Comparison of ENCODE assay signal across 13 cellular contexts in the genomic region with DNA sequence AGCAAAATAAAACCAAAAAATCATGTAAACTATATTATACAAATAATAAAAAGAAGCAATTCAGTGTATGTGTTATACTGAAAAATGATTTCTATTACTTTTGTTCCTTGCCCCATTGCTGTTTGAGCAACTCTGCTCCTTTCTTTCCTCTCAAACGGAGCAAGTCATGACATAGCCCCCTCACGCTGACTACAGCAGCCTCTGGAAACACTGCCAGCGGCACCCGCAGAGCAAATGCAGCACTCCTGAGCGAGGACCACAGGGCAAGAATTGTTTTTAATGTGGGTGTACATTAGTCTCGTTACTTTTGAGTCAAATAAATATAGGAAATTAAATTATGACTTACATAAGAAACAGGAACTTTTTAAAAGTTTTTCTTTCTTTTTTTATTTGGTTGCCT.
DNase-seq lines count a peak whose midpoint lies in the region; ATAC-seq and TF ChIP-seq lines count a peak whose summit lies in the region.
"Had no signal": no experiment of that assay in that cellular context is flagged by ENCODE, and none has a peak within 500 bp of the region (broad histone marks: within the 10 kb centered on the region; RNA-seq: fewer than 3 reads in every experiment).

No MANE protein-coding gene starts in this region.

- no peaks in the 10 kb centered on the region for H3K79me2 ChIP-seq in Karpas-422 (ENCODE audit: low read length)

- H3K27ac Mint-ChIP-seq in naive thymus-derived CD4-positive, alpha-beta T cell = no peak overlapping the region
- H3K27ac Mint-ChIP-seq: activated naive CD4-positive, alpha-beta T cell treated with anti-CD3 and anti-CD28 coated beads, Interleukin-2, amount 50 U/mL, for 24 hours; T-helper 2 cell treated with Interferon-gamma antibody and Interleukin-4, amounts not matched to agents 5 μg/mL and 100 μg/mL, for 36 hours had no signal

- H3K4me1 ChIP-seq in RWPE2 (ENCODE audit: insufficient read depth, poor library complexity, severe bottlenecking) (peaks cover 5% of the 10 kb centered on the region), neuron (ENCODE audit: insufficient read depth, low read length) (peaks cover 4% of the 10 kb centered on the region), Karpas-422 (ENCODE audit: low read length) (peaks cover 9% of the 10 kb centered on the region; the same call in 1 of the 2 replicates)
- no peaks in the 10 kb centered on the region for H3K4me1 ChIP-seq in naive thymus-derived CD4-positive, alpha-beta T cell (ENCODE audit: control insufficient read depth in 2 of 2, insufficient read depth in 2 of 2, low read length in 2 of 2)
- H3K4me1 ChIP-seq: BLaER1 treated with 17β-estradiol and CSF1 and Interleukin-3, amounts not matched to agents 10 nM and 100 nM; uterus had no signal

- DNase-seq in AG20443 (ENCODE audit: low spot score) (peak; percentile 18), RWPE2 (ENCODE audit: low spot score) (no peak), fibroblast of mammary gland (ENCODE audit: low read depth) (peak; percentile 44), T-helper 1 cell (no peak), Karpas-422 (no peak)
- no peak for DNase-seq in naive thymus-derived CD4-positive, alpha-beta T cell
- DNase-seq: NCI-H2029, uterus had no signal

- peak overlapping the region; percentile 1 for H2AFZ ChIP-seq in neuron (ENCODE audit: low read depth, low read length)
- no peak overlapping the region for H2AFZ ChIP-seq in Karpas-422 (ENCODE audit: low read length)

- no peaks in the 10 kb centered on the region for H3K4me1 Mint-ChIP-seq in naive thymus-derived CD4-positive, alpha-beta T cell
- H3K4me1 Mint-ChIP-seq: activated naive CD4-positive, alpha-beta T cell treated with anti-CD3 and anti-CD28 coated beads, Interleukin-2, amount 50 U/mL, for 24 hours had no signal

- H4K20me1 ChIP-seq in Karpas-422 (ENCODE audit: insufficient read depth, low read depth, low read length) = no peaks in the 10 kb centered on the region
- H4K20me1 ChIP-seq: BLaER1 treated with 17β-estradiol and CSF1 and Interleukin-3, amounts not matched to agents 10 nM and 100 nM had no signal

- H3K36me3 ChIP-seq in RWPE2 (ENCODE audit: low read depth) (no peaks in the 10 kb centered on the region), neuron (ENCODE audit: insufficient read depth, low read length) (no peaks in the 10 kb centered on the region), Karpas-422 (ENCODE audit: insufficient read depth, low read length) (no peaks in the 10 kb centered on the region)
- no peaks in the 10 kb centered on the region for H3K36me3 ChIP-seq in naive thymus-derived CD4-positive, alpha-beta T cell (ENCODE audit: control insufficient read depth in 2 of 3, insufficient read depth in 3 of 3, low read length in 3 of 3)
- H3K36me3 ChIP-seq: BLaER1 treated with 17β-estradiol and CSF1 and Interleukin-3, amounts not matched to agents 10 nM and 100 nM; uterus had no signal

- H3K4me3 ChIP-seq in RWPE2 (ENCODE audit: severe bottlenecking) = no peak overlapping the region
- H3K4me3 ChIP-seq in fibroblast of mammary gland (ENCODE audit: control insufficient read depth, low read depth, low read length) = peak overlapping the region; percentile 25
- no peak overlapping the region for H3K4me3 ChIP-seq in neuron (ENCODE audit: low read length)
- no peak overlapping the region for H3K4me3 ChIP-seq in naive thymus-derived CD4-positive, alpha-beta T cell (ENCODE audit: low read length)
- no peak overlapping the region for H3K4me3 ChIP-seq in Karpas-422 (ENCODE audit: low read length)
- H3K4me3 ChIP-seq: BLaER1 treated with 17β-estradiol and CSF1 and Interleukin-3, amounts not matched to agents 10 nM and 100 nM; uterus had no signal

- peaks cover 0 to 1% (median 0%) of the 10 kb centered on the region in 11 donors for H3K9me3 Mint-ChIP-seq in naive thymus-derived CD4-positive, alpha-beta T cell
- H3K9me3 Mint-ChIP-seq: activated naive CD4-positive, alpha-beta T cell treated with anti-CD3 and anti-CD28 coated beads, Interleukin-2, amount 50 U/mL, for 24 hours; T-helper 2 cell treated with Interferon-gamma antibody and Interleukin-4, amounts not matched to agents 5 μg/mL and 100 μg/mL, for 36 hours had no signal

- H3K27ac ChIP-seq in RWPE2 (ENCODE audit: poor library complexity, severe bottlenecking) = no peak overlapping the region
- H3K27ac ChIP-seq in naive thymus-derived CD4-positive, alpha-beta T cell (ENCODE audit: low read depth, low read length) = no peak overlapping the region
- H3K27ac ChIP-seq in Karpas-422 (ENCODE audit: low read length) = no peak overlapping the region
- H3K27ac ChIP-seq: BLaER1 treated with 17β-estradiol and CSF1 and Interleukin-3, amounts not matched to agents 10 nM and 100 nM; uterus had no signal

- POLR2A ChIA-PET in naive thymus-derived CD4-positive, alpha-beta T cell (lab: Charles Lee) = no interaction called here

- H3K4me2 ChIP-seq in Karpas-422 (ENCODE audit: low read depth, low read length, poor library complexity, severe bottlenecking) = no peak overlapping the region
- H3K4me2 ChIP-seq: BLaER1 treated with 17β-estradiol and CSF1 and Interleukin-3, amounts not matched to agents 10 nM and 100 nM had no signal

- no peak overlapping the region for H3K4me3 Mint-ChIP-seq in naive thymus-derived CD4-positive, alpha-beta T cell
- H3K4me3 Mint-ChIP-seq: activated naive CD4-positive, alpha-beta T cell treated with anti-CD3 and anti-CD28 coated beads, Interleukin-2, amount 50 U/mL, for 24 hours; T-helper 2 cell treated with Interferon-gamma antibody and Interleukin-4, amounts not matched to agents 5 μg/mL and 100 μg/mL, for 36 hours had no signal

- TF ChIP-seq CTCF in RWPE2 (IDR thresholded peaks at IDR 0.05; ENCODE audit: poor library complexity, severe bottlenecking) (no peak), fibroblast of mammary gland (conservative IDR thresholded peaks at IDR 0.05; ENCODE audit: control insufficient read depth, insufficient read depth, low read depth, low read length) (no peak)

- CTCF ChIA-PET in naive thymus-derived CD4-positive, alpha-beta T cell (lab: Charles Lee) = no interaction called here

- H3K9ac ChIP-seq in Karpas-422 (ENCODE audit: low read length) = no peak overlapping the region
- H3K9ac ChIP-seq: BLaER1 treated with 17β-estradiol and CSF1 and Interleukin-3, amounts not matched to agents 10 nM and 100 nM had no signal

- ATAC-seq in RWPE2 (ENCODE audit: low read depth) (peak; percentile 67; the same call in 2 of the 3 replicates), GM19455 (IDR thresholded peaks at IDR 0.05; ENCODE audit: unreplicated experiment) (no peak)
- no peak for ATAC-seq in naive thymus-derived CD4-positive, alpha-beta T cell

- H3K36me3 Mint-ChIP-seq in naive thymus-derived CD4-positive, alpha-beta T cell = no peaks in the 10 kb centered on the region
- H3K36me3 Mint-ChIP-seq: activated naive CD4-positive, alpha-beta T cell treated with anti-CD3 and anti-CD28 coated beads, Interleukin-2, amount 50 U/mL, for 24 hours had no signal

- H3K9me2 ChIP-seq in Karpas-422 (replicated peaks; ENCODE audit: insufficient read depth, low read length) = no peaks in the 10 kb centered on the region

- H3K27me3 ChIP-seq in RWPE2 (ENCODE audit: insufficient read depth, poor library complexity, severe bottlenecking) = no peaks in the 10 kb centered on the region
- H3K27me3 ChIP-seq in neuron (ENCODE audit: insufficient read depth, low read length) = no peaks in the 10 kb centered on the region
- H3K27me3 ChIP-seq in naive thymus-derived CD4-positive, alpha-beta T cell (ENCODE audit: control insufficient read depth in 2 of 2, insufficient read depth in 2 of 2, low read length in 2 of 2) = no peaks in the 10 kb centered on the region
- H3K27me3 ChIP-seq in Karpas-422 (ENCODE audit: low read length) = no peaks in the 10 kb centered on the region; the same call in 1 of the 2 replicates
- H3K27me3 ChIP-seq: BLaER1 treated with 17β-estradiol and CSF1 and Interleukin-3, amounts not matched to agents 10 nM and 100 nM; uterus had no signal

- peaks cover 0 to 14% (median 7%) of the 10 kb centered on the region in 5 donors for H3K27me3 Mint-ChIP-seq in naive thymus-derived CD4-positive, alpha-beta T cell

- intact Hi-C loops in naive thymus-derived CD4-positive, alpha-beta T cell (cut with micrococcal nuclease) = no loop called here

- H3K9me3 ChIP-seq in RWPE2 (ENCODE audit: severe bottlenecking) = no peaks in the 10 kb centered on the region
- H3K9me3 ChIP-seq in neuron (ENCODE audit: low read length) = no peaks in the 10 kb centered on the region
- no peaks in the 10 kb centered on the region for H3K9me3 ChIP-seq in naive thymus-derived CD4-positive, alpha-beta T cell (ENCODE audit: control insufficient read depth in 2 of 3, low read length in 3 of 3)
- no peaks in the 10 kb centered on the region for H3K9me3 ChIP-seq in Karpas-422 (ENCODE audit: low read length)
- H3K9me3 ChIP-seq: BLaER1 treated with 17β-estradiol and CSF1 and Interleukin-3, amounts not matched to agents 10 nM and 100 nM; uterus had no signal

Comparison
In these comparisons a context has a peak if more than half of its experiments do, and no peak if none do; other contexts are left out.
1. DNase-seq: peak in AG20443 (single experiment) and fibroblast of mammary gland (single experiment); none in RWPE2 (single experiment), naive thymus-derived CD4-positive, alpha-beta T cell (0 of 9), T-helper 1 cell (0 of 5) and Karpas-422 (single experiment).